2 cellular contexts compared by ENCODE assay signal in genomic region chr21:33552999-33553598, GRCh38.
TF ChIP-seq lines count a peak whose summit lies in the region.

No MANE protein-coding gene starts in this region.

TF ChIP-seq in HEK293, 187 proteins besides CTCF, POLR2A, EP300 and RAD21:
- TF ChIP-seq ZNF837 (tag by site-specific recombination; IDR thresholded peaks at IDR 0.05) = no peak
- TF ChIP-seq SCRT2 (tag by site-specific recombination; IDR thresholded peaks at IDR 0.05) = peak; percentile 50; the same call in 1 of the 2 replicates
- TF ChIP-seq ZNF433 (tag by site-specific recombination; IDR thresholded peaks at IDR 0.05; ENCODE audit: low read depth) = no peak
- TF ChIP-seq, protein P1, sequence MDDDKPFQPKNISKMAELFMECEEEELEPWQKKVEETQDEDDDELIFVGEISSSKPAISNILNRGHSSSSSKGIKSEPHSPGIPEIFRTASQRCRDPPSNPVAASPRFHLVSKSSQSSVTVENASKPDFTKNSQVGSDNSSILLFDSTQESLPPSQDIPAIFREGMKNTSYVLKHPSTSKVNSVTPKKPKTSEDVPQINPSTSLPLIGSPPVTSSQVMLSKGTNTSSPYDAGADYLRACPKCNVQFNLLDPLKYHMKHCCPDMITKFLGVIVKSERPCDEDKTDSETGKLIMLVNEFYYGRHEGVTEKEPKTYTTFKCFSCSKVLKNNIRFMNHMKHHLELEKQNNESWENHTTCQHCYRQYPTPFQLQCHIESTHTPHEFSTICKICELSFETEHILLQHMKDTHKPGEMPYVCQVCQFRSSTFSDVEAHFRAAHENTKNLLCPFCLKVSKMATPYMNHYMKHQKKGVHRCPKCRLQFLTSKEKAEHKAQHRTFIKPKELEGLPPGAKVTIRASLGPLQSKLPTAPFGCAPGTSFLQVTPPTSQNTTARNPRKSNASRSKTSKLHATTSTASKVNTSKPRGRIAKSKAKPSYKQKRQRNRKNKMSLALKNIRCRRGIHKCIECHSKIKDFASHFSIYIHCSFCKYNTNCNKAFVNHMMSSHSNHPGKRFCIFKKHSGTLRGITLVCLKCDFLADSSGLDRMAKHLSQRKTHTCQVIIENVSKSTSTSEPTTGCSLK (tag by site-specific recombination; IDR thresholded peaks at IDR 0.05) = no peak
- TF ChIP-seq, protein P2, sequence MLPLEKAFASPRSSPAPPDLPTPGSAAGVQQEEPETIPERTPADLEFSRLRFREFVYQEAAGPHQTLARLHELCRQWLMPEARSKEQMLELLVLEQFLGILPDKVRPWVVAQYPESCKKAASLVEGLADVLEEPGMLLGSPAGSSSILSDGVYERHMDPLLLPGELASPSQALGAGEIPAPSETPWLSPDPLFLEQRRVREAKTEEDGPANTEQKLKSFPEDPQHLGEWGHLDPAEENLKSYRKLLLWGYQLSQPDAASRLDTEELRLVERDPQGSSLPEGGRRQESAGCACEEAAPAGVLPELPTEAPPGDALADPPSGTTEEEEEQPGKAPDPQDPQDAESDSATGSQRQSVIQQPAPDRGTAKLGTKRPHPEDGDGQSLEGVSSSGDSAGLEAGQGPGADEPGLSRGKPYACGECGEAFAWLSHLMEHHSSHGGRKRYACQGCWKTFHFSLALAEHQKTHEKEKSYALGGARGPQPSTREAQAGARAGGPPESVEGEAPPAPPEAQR (tag by site-specific recombination; IDR thresholded peaks at IDR 0.05) = no peak
- TF ChIP-seq, protein P3, sequence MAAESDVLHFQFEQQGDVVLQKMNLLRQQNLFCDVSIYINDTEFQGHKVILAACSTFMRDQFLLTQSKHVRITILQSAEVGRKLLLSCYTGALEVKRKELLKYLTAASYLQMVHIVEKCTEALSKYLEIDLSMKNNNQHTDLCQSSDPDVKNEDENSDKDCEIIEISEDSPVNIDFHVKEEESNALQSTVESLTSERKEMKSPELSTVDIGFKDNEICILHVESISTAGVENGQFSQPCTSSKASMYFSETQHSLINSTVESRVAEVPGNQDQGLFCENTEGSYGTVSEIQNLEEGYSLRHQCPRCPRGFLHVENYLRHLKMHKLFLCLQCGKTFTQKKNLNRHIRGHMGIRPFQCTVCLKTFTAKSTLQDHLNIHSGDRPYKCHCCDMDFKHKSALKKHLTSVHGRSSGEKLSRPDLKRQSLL (tag by site-specific recombination; IDR thresholded peaks at IDR 0.05) = peak; percentile 92
- peak; percentile 76; the same call in 1 of the 2 replicates for TF ChIP-seq ZNF600 (tag by site-specific recombination; IDR thresholded peaks at IDR 0.05)
- no peak for TF ChIP-seq ZBTB8A (tag by site-specific recombination; IDR thresholded peaks at IDR 0.05)
- TF ChIP-seq RBAK (tag by site-specific recombination; IDR thresholded peaks at IDR 0.05) = no peak
- TF ChIP-seq KLF9 (tag by site-specific recombination; IDR thresholded peaks at IDR 0.05; ENCODE audit: low read depth) = no peak
- TF ChIP-seq ZFHX2 (tag by site-specific recombination; conservative IDR thresholded peaks at IDR 0.05) = no peak

TF ChIP-seq in K562, 482 proteins besides CTCF, POLR2A, EP300 and RAD21:
- TF ChIP-seq YY1 (IDR thresholded peaks at IDR 0.05; ENCODE audit: borderline replicate concordance in 1 of 3, control insufficient read depth in 1 of 3, extremely low read depth in 1 of 3, insufficient read depth in 3 of 3, insufficient read length in 1 of 3, insufficient replicate concordance in 2 of 3, low read depth in 1 of 3, low read length in 2 of 3) (peak in 1 of 3 experiments; percentile 10), NRF1 (conservative IDR thresholded peaks at IDR 0.05 in 1 of 2, IDR thresholded peaks at IDR 0.05 in 1 of 2) (no peak), TEAD4 (IDR thresholded peaks at IDR 0.05; ENCODE audit: low read length) (no peak), TEAD4 (CRISPR knock-in tag; IDR thresholded peaks at IDR 0.05; ENCODE audit: borderline replicate concordance) (no peak), TCFL5 (CRISPR knock-in tag; conservative IDR thresholded peaks at IDR 0.05) (no peak), POLR2G (IDR thresholded peaks at IDR 0.05; ENCODE audit: low read depth, low read length) (peak; percentile 39; the same call in 1 of the 2 replicates), PCBP2 (IDR thresholded peaks at IDR 0.05; ENCODE audit: low read depth, low read length, poor library complexity, severe bottlenecking) (no peak), KDM4B (IDR thresholded peaks at IDR 0.05; ENCODE audit: borderline replicate concordance in 2 of 2, low read depth in 1 of 2) (no peak), NELFE (IDR thresholded peaks at IDR 0.05; ENCODE audit: insufficient read depth, insufficient read length) (no peak)
- TF ChIP-seq, protein P4, sequence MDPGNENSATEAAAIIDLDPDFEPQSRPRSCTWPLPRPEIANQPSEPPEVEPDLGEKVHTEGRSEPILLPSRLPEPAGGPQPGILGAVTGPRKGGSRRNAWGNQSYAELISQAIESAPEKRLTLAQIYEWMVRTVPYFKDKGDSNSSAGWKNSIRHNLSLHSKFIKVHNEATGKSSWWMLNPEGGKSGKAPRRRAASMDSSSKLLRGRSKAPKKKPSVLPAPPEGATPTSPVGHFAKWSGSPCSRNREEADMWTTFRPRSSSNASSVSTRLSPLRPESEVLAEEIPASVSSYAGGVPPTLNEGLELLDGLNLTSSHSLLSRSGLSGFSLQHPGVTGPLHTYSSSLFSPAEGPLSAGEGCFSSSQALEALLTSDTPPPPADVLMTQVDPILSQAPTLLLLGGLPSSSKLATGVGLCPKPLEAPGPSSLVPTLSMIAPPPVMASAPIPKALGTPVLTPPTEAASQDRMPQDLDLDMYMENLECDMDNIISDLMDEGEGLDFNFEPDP (CRISPR knock-in tag; IDR thresholded peaks at IDR 0.05) = no peak
